In the genomic region with DNA sequence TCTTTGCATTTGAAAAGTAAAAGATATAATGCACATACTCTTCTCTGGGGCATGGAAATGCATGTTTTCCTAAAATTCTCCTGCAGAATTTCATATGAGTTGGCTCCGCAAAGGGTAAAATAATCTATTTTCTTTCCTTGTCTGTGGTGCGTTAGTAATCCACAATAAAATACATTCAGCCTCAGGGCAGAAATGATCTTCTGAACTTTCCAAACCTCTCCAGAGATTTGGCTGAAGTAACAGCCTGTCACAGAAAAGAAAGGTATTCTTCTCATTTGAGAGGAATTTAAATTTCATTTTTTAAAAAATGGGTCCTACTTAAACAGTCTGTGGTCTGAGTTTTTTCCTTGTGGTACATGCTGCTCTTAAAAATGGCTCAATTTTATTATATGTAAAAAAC, we compare ENCODE assay signal across 22 cellular contexts.
"Had no signal": no experiment of that assay in that cellular context is flagged by ENCODE, and none has a peak within 500 bp of the region (broad histone marks: within the 10 kb centered on the region; RNA-seq: fewer than 3 reads in every experiment).

No MANE protein-coding gene starts in this region.

- H3K36me3 ChIP-seq: colonic mucosa, heart left ventricle, neutrophil, spleen, thoracic aorta, transverse colon had no signal

- H3K4me3 ChIP-seq: colonic mucosa, heart left ventricle, lung, spleen, thoracic aorta, transverse colon had no signal

- H3K4me3 Mint-ChIP-seq: endodermal cell; naive thymus-derived CD4-positive, alpha-beta T cell; stimulated activated naive B cell treated with anti-CD40 and anti-IgM and Interleukin-4, amounts not matched to agents 10 μg/mL and 1 μg/mL and 100 μg/mL, for 72 hours; stimulated activated naive CD8-positive, alpha-beta T cell treated with anti-CD3 and anti-CD28 coated beads, Interleukin-15, amount 100 ng/mL, for 72 hours had no signal

- DNase-seq: colonic mucosa; effector CD4-positive, alpha-beta T cell; endodermal cell; heart left ventricle; hippocampal formation; left colon; left ventricle myocardium superior; naive thymus-derived CD4-positive, alpha-beta T cell; posterior cingulate gyrus; spleen; stimulated activated CD4-positive, alpha-beta T cell treated with anti-CD3 and anti-CD28 coated beads, Interleukin-15, amount 100 ng/mL, for 24 hours; stimulated activated CD4-positive, alpha-beta T cell treated with anti-CD3 and anti-CD28 coated beads, Interleukin-1b, Interleukin-23, amount 100 ng/mL, for 48 hours; stimulated activated CD4-positive, alpha-beta T cell treated with anti-CD3 and anti-CD28 coated beads, Interleukin-4, amount 100 ng/mL, for 24 hours; stimulated activated naive B cell treated with anti-CD40 and anti-IgM and Interleukin-4, amounts not matched to agents 10 μg/mL and 1 μg/mL and 100 μg/mL, for 72 hours; stimulated activated naive CD8-positive, alpha-beta T cell treated with anti-CD3 and anti-CD28 coated beads, Interleukin-15, amount 100 ng/mL, for 72 hours; substantia nigra; transverse colon had no signal

- H3K27ac Mint-ChIP-seq: endodermal cell; naive thymus-derived CD4-positive, alpha-beta T cell; stimulated activated naive B cell treated with anti-CD40 and anti-IgM and Interleukin-4, amounts not matched to agents 10 μg/mL and 1 μg/mL and 100 μg/mL, for 72 hours; stimulated activated naive CD8-positive, alpha-beta T cell treated with anti-CD3 and anti-CD28 coated beads, Interleukin-15, amount 100 ng/mL, for 72 hours had no signal

- H3K27me3 Mint-ChIP-seq: stimulated activated naive CD8-positive, alpha-beta T cell treated with anti-CD3 and anti-CD28 coated beads, Interleukin-15, amount 100 ng/mL, for 72 hours had no signal

- ATAC-seq: esophagus mucosa; heart left ventricle; left ventricle myocardium superior; naive thymus-derived CD4-positive, alpha-beta T cell; sciatic nerve; stimulated activated naive B cell treated with anti-CD40 and anti-IgM and Interleukin-4, amounts not matched to agents 10 μg/mL and 1 μg/mL and 100 μg/mL, for 72 hours; stimulated activated naive CD8-positive, alpha-beta T cell treated with anti-CD3 and anti-CD28 coated beads, Interleukin-15, amount 100 ng/mL, for 72 hours had no signal

- H3K27ac ChIP-seq: colonic mucosa, heart left ventricle, neutrophil, spleen, thoracic aorta, transverse colon had no signal

- H3K36me3 Mint-ChIP-seq: naive thymus-derived CD4-positive, alpha-beta T cell; stimulated activated naive B cell treated with anti-CD40 and anti-IgM and Interleukin-4, amounts not matched to agents 10 μg/mL and 1 μg/mL and 100 μg/mL, for 72 hours had no signal

- H3K9me3 Mint-ChIP-seq: endodermal cell; stimulated activated naive B cell treated with anti-CD40 and anti-IgM and Interleukin-4, amounts not matched to agents 10 μg/mL and 1 μg/mL and 100 μg/mL, for 72 hours; stimulated activated naive CD8-positive, alpha-beta T cell treated with anti-CD3 and anti-CD28 coated beads, Interleukin-15, amount 100 ng/mL, for 72 hours had no signal

- H3K27me3 ChIP-seq: colonic mucosa, heart left ventricle, neutrophil, spleen, transverse colon had no signal

- H3K4me1 ChIP-seq: colonic mucosa, heart left ventricle, spleen, transverse colon had no signal

- H3K4me1 Mint-ChIP-seq: naive thymus-derived CD4-positive, alpha-beta T cell; stimulated activated naive B cell treated with anti-CD40 and anti-IgM and Interleukin-4, amounts not matched to agents 10 μg/mL and 1 μg/mL and 100 μg/mL, for 72 hours; stimulated activated naive CD8-positive, alpha-beta T cell treated with anti-CD3 and anti-CD28 coated beads, Interleukin-15, amount 100 ng/mL, for 72 hours had no signal

- H3K9me3 ChIP-seq: colonic mucosa, heart left ventricle, neutrophil, spleen, thoracic aorta, transverse colon had no signal
